Comparison of ENCODE assay signal across 1 cellular context in genomic region chr15:58528197-58528870, GRCh38.
TF ChIP-seq lines count a peak whose summit lies in the region.

No MANE protein-coding gene starts in this region.

TF ChIP-seq in HepG2, 621 proteins besides CTCF, POLR2A, EP300 and RAD21 (continued from another document and continues in another):
- TF ChIP-seq TFDP2 (CRISPR knock-in tag; IDR thresholded peaks at IDR 0.05): peak; percentile 36; the same call in 1 of the 2 replicates
- 0 out of 2 replicates have a peak, but pooled peaks have one; percentile 2 for TF ChIP-seq MEIS1 (CRISPR knock-in tag; IDR thresholded peaks at IDR 0.05; ENCODE audit: borderline replicate concordance)
- no peak for TF ChIP-seq ZMAT3 (CRISPR knock-in tag; conservative IDR thresholded peaks at IDR 0.05)
- TF ChIP-seq CENPX (CRISPR knock-in tag; IDR thresholded peaks at IDR 0.05): no peak
- TF ChIP-seq ZBTB44 (CRISPR knock-in tag; IDR thresholded peaks at IDR 0.05): 0 out of 2 replicates have a peak, but pooled peaks have one; percentile 45
- no peak for TF ChIP-seq KLF9 (CRISPR knock-in tag; IDR thresholded peaks at IDR 0.05; ENCODE audit: low read depth)
- no peak for TF ChIP-seq ZNF570 (CRISPR knock-in tag; IDR thresholded peaks at IDR 0.05; ENCODE audit: borderline replicate concordance)
- no peak for TF ChIP-seq REXO4 (CRISPR knock-in tag; IDR thresholded peaks at IDR 0.05; ENCODE audit: borderline replicate concordance)
- TF ChIP-seq ZNF644 (CRISPR knock-in tag; IDR thresholded peaks at IDR 0.05; ENCODE audit: low read depth): 0 out of 2 replicates have a peak, but pooled peaks have one; percentile 47
- no peak for TF ChIP-seq ZNF552 (CRISPR knock-in tag; IDR thresholded peaks at IDR 0.05; ENCODE audit: borderline replicate concordance)
- peak; percentile 76 for TF ChIP-seq NCOA2 (CRISPR knock-in tag; IDR thresholded peaks at IDR 0.05)
- no peak for TF ChIP-seq ARNTL (CRISPR knock-in tag; IDR thresholded peaks at IDR 0.05)
- no peak for TF ChIP-seq NAIF1 (CRISPR knock-in tag; IDR thresholded peaks at IDR 0.05; ENCODE audit: borderline replicate concordance)
- peak; percentile 51; the same call in 1 of the 2 replicates for TF ChIP-seq ZNF652 (CRISPR knock-in tag; IDR thresholded peaks at IDR 0.05; ENCODE audit: borderline replicate concordance, low read depth)
- no peak for TF ChIP-seq TRIM24 (CRISPR knock-in tag; IDR thresholded peaks at IDR 0.05)
- TF ChIP-seq PLRG1 (conservative IDR thresholded peaks at IDR 0.05): no peak
- TF ChIP-seq E2F1 (CRISPR knock-in tag; IDR thresholded peaks at IDR 0.05): no peak
- peak; percentile 65; the same call in 1 of the 2 replicates for TF ChIP-seq ZBTB38 (CRISPR knock-in tag; IDR thresholded peaks at IDR 0.05)
- peak; percentile 73; the same call in 1 of the 2 replicates for TF ChIP-seq RFXAP (CRISPR knock-in tag; IDR thresholded peaks at IDR 0.05; ENCODE audit: borderline replicate concordance)
- no peak for TF ChIP-seq JUNB (CRISPR knock-in tag; IDR thresholded peaks at IDR 0.05; ENCODE audit: borderline replicate concordance)
- TF ChIP-seq SNRNP70 (IDR thresholded peaks at IDR 0.05; ENCODE audit: low read depth, low read length): no peak
- no peak for TF ChIP-seq TFDP1 (CRISPR knock-in tag; IDR thresholded peaks at IDR 0.05; ENCODE audit: borderline replicate concordance)
- TF ChIP-seq HMG20A (CRISPR knock-in tag; IDR thresholded peaks at IDR 0.05; ENCODE audit: borderline replicate concordance): peak; percentile 43; the same call in 1 of the 2 replicates
- no peak for TF ChIP-seq FOXK2 (IDR thresholded peaks at IDR 0.05)
- no peak for TF ChIP-seq EED (CRISPR knock-in tag; IDR thresholded peaks at IDR 0.05)
- no peak for TF ChIP-seq ZNF615 (CRISPR knock-in tag; IDR thresholded peaks at IDR 0.05; ENCODE audit: borderline replicate concordance)
- TF ChIP-seq GABPA (IDR thresholded peaks at IDR 0.05; ENCODE audit: low read depth, low read length): no peak
- TF ChIP-seq GABPA (CRISPR knock-in tag; IDR thresholded peaks at IDR 0.05; ENCODE audit: low read depth): no peak
- TF ChIP-seq ZNF20 (CRISPR knock-in tag; IDR thresholded peaks at IDR 0.05): no peak
- no peak for TF ChIP-seq SIX1 (CRISPR knock-in tag; IDR thresholded peaks at IDR 0.05; ENCODE audit: borderline replicate concordance)
- TF ChIP-seq KMT2A (CRISPR knock-in tag; IDR thresholded peaks at IDR 0.05): no peak; the same call in 1 of the 2 replicates
- TF ChIP-seq USF2 (IDR thresholded peaks at IDR 0.05; ENCODE audit: low read depth, low read length): no peak
- no peak for TF ChIP-seq USF2 (CRISPR knock-in tag; IDR thresholded peaks at IDR 0.05; ENCODE audit: borderline replicate concordance)
- TF ChIP-seq ZNF33A (CRISPR knock-in tag; IDR thresholded peaks at IDR 0.05; ENCODE audit: borderline replicate concordance): no peak
- peak; percentile 31; the same call in 1 of the 2 replicates for TF ChIP-seq CEBPG (CRISPR knock-in tag; IDR thresholded peaks at IDR 0.05)
- no peak for TF ChIP-seq ZSCAN31 (CRISPR knock-in tag; IDR thresholded peaks at IDR 0.05; ENCODE audit: low read depth)
- no peak for TF ChIP-seq MZF1 (CRISPR knock-in tag; IDR thresholded peaks at IDR 0.05; ENCODE audit: borderline replicate concordance)
- TF ChIP-seq GTF2F1 (IDR thresholded peaks at IDR 0.05; ENCODE audit: low read length): no peak
- TF ChIP-seq SUZ12 (IDR thresholded peaks at IDR 0.05; ENCODE audit: low read depth, low read length): no peak
- TF ChIP-seq TCF7L2 (IDR thresholded peaks at IDR 0.05; ENCODE audit: low read depth, low read length): no peak
- TF ChIP-seq MYNN (CRISPR knock-in tag; IDR thresholded peaks at IDR 0.05; ENCODE audit: low read depth): no peak
- no peak for TF ChIP-seq HBP1 (CRISPR knock-in tag; IDR thresholded peaks at IDR 0.05; ENCODE audit: low read depth)
- no peak for TF ChIP-seq TBL1XR1 (IDR thresholded peaks at IDR 0.05; ENCODE audit: borderline replicate concordance, low read length, partially characterized antibody)
- no peak; the same call in 1 of the 2 replicates for TF ChIP-seq CEBPB (IDR thresholded peaks at IDR 0.05; ENCODE audit: borderline replicate concordance, low read depth, low read length)
- TF ChIP-seq KAT2B (IDR thresholded peaks at IDR 0.05; ENCODE audit: borderline replicate concordance, low read depth, low read length): no peak
- no peak for TF ChIP-seq ZSCAN30 (CRISPR knock-in tag; IDR thresholded peaks at IDR 0.05)
- TF ChIP-seq ZNF576 (CRISPR knock-in tag; IDR thresholded peaks at IDR 0.05): no peak
- no peak for TF ChIP-seq GPBP1L1 (CRISPR knock-in tag; IDR thresholded peaks at IDR 0.05)
- no peak for TF ChIP-seq ZFP41 (CRISPR knock-in tag; IDR thresholded peaks at IDR 0.05; ENCODE audit: borderline replicate concordance)
- TF ChIP-seq THYN1 (CRISPR knock-in tag; IDR thresholded peaks at IDR 0.05; ENCODE audit: borderline replicate concordance, low read depth): no peak
- TF ChIP-seq POGK (CRISPR knock-in tag; conservative IDR thresholded peaks at IDR 0.05): no peak
- TF ChIP-seq ZNF780A (CRISPR knock-in tag; IDR thresholded peaks at IDR 0.05): no peak
- peak; percentile 46 for TF ChIP-seq HDAC2 (CRISPR knock-in tag; IDR thresholded peaks at IDR 0.05)
- no peak for TF ChIP-seq STAT5B (CRISPR knock-in tag; IDR thresholded peaks at IDR 0.05)
- TF ChIP-seq ZNF598 (CRISPR knock-in tag; IDR thresholded peaks at IDR 0.05; ENCODE audit: borderline replicate concordance): no peak
- no peak for TF ChIP-seq ZNF414 (CRISPR knock-in tag; IDR thresholded peaks at IDR 0.05)
- no peak for TF ChIP-seq DNMT1 (CRISPR knock-in tag; IDR thresholded peaks at IDR 0.05)
